19 cellular contexts compared by ENCODE assay signal in the genomic region with DNA sequence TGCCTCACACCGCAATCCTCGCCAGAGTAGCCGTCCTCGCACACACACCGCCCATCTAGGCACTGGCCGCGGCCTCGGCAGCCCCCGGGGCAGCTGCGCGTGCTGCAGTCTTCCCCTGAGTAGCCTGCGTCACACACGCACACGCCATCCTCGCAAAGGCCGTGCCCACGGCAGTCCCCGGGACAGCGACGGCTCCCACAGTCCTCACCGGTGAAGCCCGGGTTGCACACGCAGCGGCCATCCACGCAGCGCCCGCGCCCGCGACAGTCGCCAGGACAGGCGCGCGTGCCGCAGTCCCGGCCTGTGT. TPM values are rescaled to one million over a fixed set of nuclear protein-coding genes. Genes with fewer than 3 reads are reported as not detected.
DNase-seq lines count a peak whose midpoint lies in the region; ATAC-seq and TF ChIP-seq lines count a peak whose summit lies in the region.
"Had no signal": no experiment of that assay in that cellular context is flagged by ENCODE, and none has a peak within 500 bp of the region (broad histone marks: within the 10 kb centered on the region; RNA-seq: fewer than 3 reads in every experiment).

No MANE protein-coding gene starts in this region.

- no peak for ATAC-seq in CD8-positive, alpha-beta T cell
- peak; percentile 22 to 33 (median 29) for ATAC-seq in psoas muscle

- peaks cover 2% of the 10 kb centered on the region for H3K4me1 Mint-ChIP-seq in CD8-positive, alpha-beta T cell (ENCODE audit: low read depth)
- peaks cover 28% of the 10 kb centered on the region for H3K4me1 Mint-ChIP-seq in HFFc6 (ENCODE audit: low read depth)

- no peaks in the 10 kb centered on the region for H3K9me3 Mint-ChIP-seq in CD8-positive, alpha-beta T cell
- H3K9me3 Mint-ChIP-seq in HFFc6, result no peaks in the 10 kb centered on the region
- H3K9me3 Mint-ChIP-seq: endodermal cell had no signal

- no peak overlapping the region for H3K9ac ChIP-seq in HUES64 (ENCODE audit: low read depth, low read length)

- TF ChIP-seq CTCF in CD8-positive, alpha-beta T cell (IDR thresholded peaks at IDR 0.05), result no peak
- TF ChIP-seq CTCF in esophagus muscularis mucosa (IDR thresholded peaks at IDR 0.05) (no peak), psoas muscle (IDR thresholded peaks at IDR 0.05) (no peak), HFFc6 (IDR thresholded peaks at IDR 0.05) (no peak), tibial nerve (IDR thresholded peaks at IDR 0.05) (no peak)

- peak overlapping the region; percentile 35 for H3K4me3 ChIP-seq in CD8-positive, alpha-beta T cell (ENCODE audit: low read depth, low read length)
- peak overlapping the region; percentile 41; the same call in 1 of the 2 replicates for H3K4me3 ChIP-seq in HUES64 (ENCODE audit: low read length)
- H3K4me3 ChIP-seq in esophagus muscularis mucosa, result peak overlapping the region; percentile 31 to 38 (median 35)
- H3K4me3 ChIP-seq in psoas muscle, result peak overlapping the region; percentile 44
- H3K4me3 ChIP-seq in tibial nerve, result peak overlapping the region in 1 of 4 donors; percentile 9

- no peak overlapping the region for H3K27ac ChIP-seq in CD8-positive, alpha-beta T cell (ENCODE audit: low read depth, low read length)
- H3K27ac ChIP-seq in HUES64 (ENCODE audit: low read depth, low read length) (no peak overlapping the region), esophagus muscularis mucosa (replicated peaks in 1 of 4) (no peak overlapping the region), psoas muscle (no peak overlapping the region), tibial nerve (peak overlapping the region in 1 of 4 donors; percentile 12)

- H3K4me3 Mint-ChIP-seq in CD8-positive, alpha-beta T cell, result peak overlapping the region; percentile 29
- H3K4me3 Mint-ChIP-seq in HFFc6, result no peak overlapping the region
- H3K4me3 Mint-ChIP-seq: endodermal cell had no signal

- H3K9me3 ChIP-seq in CD8-positive, alpha-beta T cell (ENCODE audit: low read length), result no peaks in the 10 kb centered on the region
- H3K9me3 ChIP-seq in HUES64 (ENCODE audit: insufficient read depth, low read depth, low read length) (no peaks in the 10 kb centered on the region), esophagus muscularis mucosa (no peaks in the 10 kb centered on the region), psoas muscle (no peaks in the 10 kb centered on the region), tibial nerve (no peaks in the 10 kb centered on the region)

- DNase-seq in CD8-positive, alpha-beta T cell, result no peak
- DNase-seq in esophagus muscularis mucosa (ENCODE audit: extremely low spot score) (no peak), psoas muscle (peak in 1 of 2 donors; percentile 44), HFFc6 (no peak), tibial nerve (ENCODE audit: low spot score in 2 of 2) (no peak), GM19240 (ENCODE audit: insufficient read length, low spot score) (no peak)
- DNase-seq: activated CD4-positive, alpha-beta T cell treated with anti-CD3 and anti-CD28 coated beads, Interleukin-2, amount 50 U/mL, for 48 hours; activated T-cell treated with anti-CD3 and anti-CD28 coated beads, Interleukin-2, amount 50 U/mL, for 48 hours; AML-193; cerebellar nuclear complex; GOT3; NCI-H187; OCI-M1; stimulated activated CD4-positive, alpha-beta T cell treated with anti-CD3 and anti-CD28 coated beads, Interleukin-12 subunit alpha, Interleukin-12 subunit beta, amount 100 ng/mL, for 4 hours had no signal

- 68% methylated on average over 36 of the region's 36 CpGs for WGBS in HUES64
- WGBS in esophagus muscularis mucosa, result 40% methylated on average over 5 of the region's 36 CpGs
- WGBS in psoas muscle, 3 donors, result 35 to 43% (median 38%) methylated on average over 36 of the region's 36 CpGs
- 50 to 60% methylated on average over 2 to 8 of the region's 36 CpGs for WGBS in tibial nerve, 2 donors

- no peak for TF ChIP-seq EP300 in esophagus muscularis mucosa (IDR thresholded peaks at IDR 0.05)
- no peak for TF ChIP-seq EP300 in tibial nerve (IDR thresholded peaks at IDR 0.05)

- TF ChIP-seq POLR2A in esophagus muscularis mucosa (IDR thresholded peaks at IDR 0.05; ENCODE audit: low read depth) (no peak), tibial nerve (IDR thresholded peaks at IDR 0.05) (no peak)

- no peaks in the 10 kb centered on the region for H3K36me3 Mint-ChIP-seq in CD8-positive, alpha-beta T cell
- no peaks in the 10 kb centered on the region for H3K36me3 Mint-ChIP-seq in HFFc6 (ENCODE audit: low read depth)

- H3K4me1 ChIP-seq in CD8-positive, alpha-beta T cell (ENCODE audit: insufficient read depth, low read length), result peaks cover 9% of the 10 kb centered on the region
- H3K4me1 ChIP-seq in HUES64 (ENCODE audit: insufficient read depth, low read length), result no peaks in the 10 kb centered on the region
- H3K4me1 ChIP-seq in esophagus muscularis mucosa, result peaks cover 30 to 65% (median 51%) of the 10 kb centered on the region in 4 donors
- no peaks in the 10 kb centered on the region for H3K4me1 ChIP-seq in psoas muscle
- peaks cover 0 to 71% (median 14%) of the 10 kb centered on the region in 4 donors for H3K4me1 ChIP-seq in tibial nerve

- CTCF ChIA-PET in CD8-positive, alpha-beta T cell (lab: Charles Lee), result no interaction called here

- peaks cover 16% of the 10 kb centered on the region for H3K27me3 ChIP-seq in CD8-positive, alpha-beta T cell (ENCODE audit: insufficient read depth, low read length)
- peaks cover 42% of the 10 kb centered on the region for H3K27me3 ChIP-seq in HUES64 (ENCODE audit: insufficient read depth, low read length)
- H3K27me3 ChIP-seq in esophagus muscularis mucosa, result peaks cover 0 to 32% (median 15%) of the 10 kb centered on the region in 4 donors
- H3K27me3 ChIP-seq in psoas muscle (ENCODE audit: insufficient read depth in 3 of 3, low read length in 2 of 3), result peaks cover 0 to 28% (median 17%) of the 10 kb centered on the region in 3 donors
- peaks cover 0 to 25% of the 10 kb centered on the region in 2 donors for H3K27me3 ChIP-seq in tibial nerve

- peaks cover 39% of the 10 kb centered on the region for H3K27me3 Mint-ChIP-seq in CD8-positive, alpha-beta T cell (ENCODE audit: low read depth)
- peaks cover 25% of the 10 kb centered on the region for H3K27me3 Mint-ChIP-seq in HFFc6 (ENCODE audit: insufficient read depth)

- no peak overlapping the region for H3K27ac Mint-ChIP-seq in CD8-positive, alpha-beta T cell
- no peak overlapping the region for H3K27ac Mint-ChIP-seq in HFFc6
- H3K27ac Mint-ChIP-seq: endodermal cell, progenitor cell of endocrine pancreas had no signal

- H3K36me3 ChIP-seq in CD8-positive, alpha-beta T cell (ENCODE audit: insufficient read depth, low read length), result no peaks in the 10 kb centered on the region
- H3K36me3 ChIP-seq in HUES64 (ENCODE audit: insufficient read depth, low read length) (no peaks in the 10 kb centered on the region), esophagus muscularis mucosa (peaks cover 3 to 53% (median 28%) of the 10 kb centered on the region in 4 donors), psoas muscle (ENCODE audit: insufficient read depth in 1 of 2, low read depth in 1 of 2) (no peaks in the 10 kb centered on the region), tibial nerve (peaks cover 0 to 30% (median 0%) of the 10 kb centered on the region in 3 donors)

- intact Hi-C loops in CD8-positive, alpha-beta T cell (cut with DNase I, micrococcal nuclease), result no loop called here
- intact Hi-C loops in esophagus muscularis mucosa (cut with DNase I) (no loop called here), psoas muscle (cut with DNase I) (no loop called here)

- POLR2A ChIA-PET in CD8-positive, alpha-beta T cell (lab: Charles Lee), result no interaction called here

RNA-seq across cellular contexts. Expression of a gene that starts 13.1 kb away (rescaled TPM):
- total RNA-seq in CD8-positive, alpha-beta T cell, result 10 to 100 TPM in 1 of 2 experiments, 1 to 10 TPM in 1; 9.7 to 13.8 TPM
- polyA plus RNA-seq in HUES64 (2013, experiment 1 of 2), result 1.5 TPM
- 1.2 TPM for polyA plus RNA-seq in HUES64 (2013, experiment 2 of 2)
- total RNA-seq in esophagus muscularis mucosa, result 100 to 1,000 TPM; 223 to 525 (median 326) TPM
- 10 to 100 TPM; 14.5 to 26.1 (median 23.9) TPM for total RNA-seq in psoas muscle
- polyA plus RNA-seq in psoas muscle, result 10 to 100 TPM in 1 of 3 donors, 1 to 10 TPM in 2; 7.0 to 13.6 (median 9.1) TPM
- total RNA-seq in HFFc6 (2021; fragmentation: NEBNext Ultra II Directional; extraction: Animal tissue kit (Norgen Biotek cat#: 25700)), result 1 to 10 TPM in 1 of 6 experiments, under 1 TPM in 5; 0.28 to 1.4 (median 0.83) TPM
- total RNA-seq in tibial nerve, result 100 to 1,000 TPM; 231 to 547 (median 297) TPM

RNA-seq across cellular contexts. Expression of a gene that starts 32.0 kb away (rescaled TPM):
- total RNA-seq in CD8-positive, alpha-beta T cell, result 10 to 100 TPM; 69.3 to 72.5 TPM
- polyA plus RNA-seq in HUES64 (2013, experiment 1 of 2), result 20.2 TPM
- polyA plus RNA-seq in HUES64 (2013, experiment 2 of 2), result 26.1 TPM
- 10 to 100 TPM; 17.7 to 37.4 (median 27.2) TPM for total RNA-seq in esophagus muscularis mucosa
- 10 to 100 TPM; 17.2 to 23.8 (median 19.9) TPM for total RNA-seq in psoas muscle
- polyA plus RNA-seq in psoas muscle, result 10 to 100 TPM; 13.0 to 35.2 (median 15.1) TPM
- total RNA-seq in HFFc6 (2021; fragmentation: NEBNext Ultra II Directional; extraction: Animal tissue kit (Norgen Biotek cat#: 25700)), result 10 to 100 TPM; 80.0 to 96.2 (median 88.7) TPM
- total RNA-seq in tibial nerve, result 100 to 1,000 TPM in 3 of 4 donors, 10 to 100 TPM in 1; 74.3 to 121 (median 102) TPM

RNA-seq across cellular contexts. Expression of a gene that starts 34.0 kb away (rescaled TPM):
- under 1 TPM; 0.58 to 0.76 TPM for total RNA-seq in CD8-positive, alpha-beta T cell
- 8.7 TPM for polyA plus RNA-seq in HUES64 (2013, experiment 1 of 2)
- 8.5 TPM for polyA plus RNA-seq in HUES64 (2013, experiment 2 of 2)
- total RNA-seq in esophagus muscularis mucosa (1 to 10 TPM; 2.7 to 6.3 (median 3.9) TPM), psoas muscle (1 to 10 TPM; 2.1 to 4.3 (median 4.1) TPM), tibial nerve (1 to 10 TPM; 1.3 to 5.4 (median 3.0) TPM)
- 10 to 100 TPM in 1 of 3 donors, 1 to 10 TPM in 2; 8.2 to 12.2 (median 9.9) TPM for polyA plus RNA-seq in psoas muscle
- 1 to 10 TPM; 4.3 to 6.0 (median 4.9) TPM for total RNA-seq in HFFc6 (2021; fragmentation: NEBNext Ultra II Directional; extraction: Animal tissue kit (Norgen Biotek cat#: 25700))

RNA-seq across cellular contexts. Expression of a gene that starts 55.7 kb away (rescaled TPM):
- total RNA-seq in CD8-positive, alpha-beta T cell, result 1 to 10 TPM; 3.1 to 3.8 TPM
- 1.2 TPM for polyA plus RNA-seq in HUES64 (2013, experiment 1 of 2)
- polyA plus RNA-seq in HUES64 (2013, experiment 2 of 2), result 2.2 TPM
- total RNA-seq in esophagus muscularis mucosa, result 1 to 10 TPM; 2.7 to 4.4 (median 4.0) TPM
- under 1 TPM; 0.08 to 0.51 (median 0.16) TPM for total RNA-seq in psoas muscle
- polyA plus RNA-seq in psoas muscle, result under 1 TPM; 0.22 to 0.28 (median 0.26) TPM
- 1 to 10 TPM; 2.6 to 5.8 (median 5.1) TPM for total RNA-seq in HFFc6 (2021; fragmentation: NEBNext Ultra II Directional; extraction: Animal tissue kit (Norgen Biotek cat#: 25700))
- total RNA-seq in tibial nerve, result 1 to 10 TPM in 2 of 4 donors, under 1 TPM in 2; 0.21 to 2.7 (median 1.7) TPM
- total RNA-seq: myocyte had no signal

RNA-seq across cellular contexts. Expression of a gene that starts 57.8 kb away (rescaled TPM):
- total RNA-seq in CD8-positive, alpha-beta T cell, result under 1 TPM in 1 of 2 experiments, not detected in 1; 0.33 TPM
- not detected for polyA plus RNA-seq in HUES64 (2013, experiment 1 of 2)
- polyA plus RNA-seq in HUES64 (2013, experiment 2 of 2), result not detected
- total RNA-seq in esophagus muscularis mucosa (1 to 10 TPM in 3 of 4 donors, under 1 TPM in 1; 0.33 to 3.7 (median 1.9) TPM), psoas muscle (1 to 10 TPM in 1 of 4 donors, under 1 TPM in 1, not detected in 2; 0.19 to 9.9 TPM), tibial nerve (10 to 100 TPM in 1 of 4 donors, 1 to 10 TPM in 3; 1.0 to 15.3 (median 3.9) TPM)
- polyA plus RNA-seq in psoas muscle, result under 1 TPM in 2 of 3 donors, not detected in 1; 0.05 to 0.10 TPM
- under 1 TPM in 1 of 6 experiments, not detected in 5; 0.17 TPM for total RNA-seq in HFFc6 (2021; fragmentation: NEBNext Ultra II Directional; extraction: Animal tissue kit (Norgen Biotek cat#: 25700))
- total RNA-seq: LHCN-M2, myocyte had no signal

Comparison
In these comparisons a context has a peak if more than half of its experiments do, and no peak if none do; other contexts are left out.
1. RNA of a gene that starts 13.1 kb away (total RNA-seq): 223 to 525 TPM in esophagus muscularis mucosa and 231 to 547 TPM in tibial nerve; 14.5 to 26.1 TPM in psoas muscle, 9.7 to 13.8 TPM in CD8-positive, alpha-beta T cell and 0.28 to 1.4 TPM in HFFc6; every median in the first group is over 4 times any median in the second.